Comparison of ENCODE assay signal across 8 cellular contexts in the genomic region with DNA sequence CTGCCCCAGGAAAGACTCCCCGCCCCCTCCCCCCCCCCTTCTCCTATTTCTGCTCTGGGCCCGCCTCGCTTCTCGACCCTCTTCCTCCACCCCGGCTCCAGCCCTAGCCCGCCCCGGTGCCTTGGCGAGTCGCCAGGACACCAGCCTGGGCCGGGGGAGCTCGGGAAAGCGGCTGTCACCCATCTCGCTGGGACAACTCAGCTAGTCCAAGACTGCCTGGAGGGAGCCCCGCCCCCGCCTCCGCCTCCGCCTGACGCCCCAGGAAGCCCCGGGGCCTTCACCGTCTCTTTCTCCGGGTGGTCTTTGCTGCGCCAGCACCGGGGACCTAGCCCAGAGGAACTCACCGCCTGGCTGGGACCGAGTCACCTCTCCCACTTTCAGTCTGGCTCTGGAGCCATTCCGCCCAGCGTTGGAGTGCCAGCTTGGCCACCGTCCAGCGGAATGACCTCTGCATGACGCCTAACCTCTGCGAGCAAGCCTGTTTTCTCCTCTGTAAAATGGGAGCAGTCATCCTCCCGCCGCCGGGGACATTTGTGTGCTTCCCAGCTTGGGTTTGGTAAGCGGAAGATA. TPM values are rescaled to one million over a fixed set of nuclear protein-coding genes. Genes with fewer than 3 reads are reported as not detected.
DNase-seq lines count a peak whose midpoint lies in the region; ATAC-seq and TF ChIP-seq lines count a peak whose summit lies in the region.

No MANE protein-coding gene starts in this region.

- TF ChIP-seq POLR2A in suprapubic skin (IDR thresholded peaks at IDR 0.05), result no peak

- peak overlapping the region; percentile 73 for H3K4me3 Mint-ChIP-seq in central memory CD8-positive, alpha-beta T cell

- H3K9me3 ChIP-seq in SJCRH30 (replicated peaks), result no peaks in the 10 kb centered on the region
- no peaks in the 10 kb centered on the region for H3K9me3 ChIP-seq in liver (ENCODE audit: control insufficient read depth in 4 of 4, low read length in 3 of 4)
- H3K9me3 ChIP-seq in suprapubic skin, result no peaks in the 10 kb centered on the region

- TF ChIP-seq CTCF in liver (IDR thresholded peaks at IDR 0.05; ENCODE audit: low read depth, low read length, missing input control) (no peak), suprapubic skin (IDR thresholded peaks at IDR 0.05) (no peak)

- H3K9ac ChIP-seq in liver (ENCODE audit: low read depth in 1 of 2, low read length in 2 of 2), result peak overlapping the region in 1 of 2 donors; percentile 42

- 7% methylated on average over 35 of the region's 35 CpGs for WGBS in liver
- WGBS in suprapubic skin, result 17% methylated on average over 23 of the region's 35 CpGs

- H3K27me3 ChIP-seq in SJCRH30 (no peaks in the 10 kb centered on the region), liver (ENCODE audit: control insufficient read depth in 4 of 4, insufficient read depth in 4 of 4, low read length in 3 of 4) (no peaks in the 10 kb centered on the region), suprapubic skin (no peaks in the 10 kb centered on the region)

- TF ChIP-seq EP300 in suprapubic skin (IDR thresholded peaks at IDR 0.05), result no peak

- peaks cover 11% of the 10 kb centered on the region for H3K36me3 Mint-ChIP-seq in central memory CD8-positive, alpha-beta T cell (ENCODE audit: insufficient read depth)

- DNase-seq in DMS 273 (lab: John Stamatoyannopoulos, UW; ENCODE audit: unreplicated experiment) (peak; percentile 94), SJCRH30 (peak; percentile 92 to 95), suprapubic skin (ENCODE audit: low spot score in 2 of 2) (peak in 1 of 2 donors; percentile 89), NAMALWA (ENCODE audit: low spot score) (no peak)
- no peak for DNase-seq in central memory CD8-positive, alpha-beta T cell (ENCODE audit: low spot score in 2 of 2)

- H3K4me1 Mint-ChIP-seq in central memory CD8-positive, alpha-beta T cell, result peaks cover 23% of the 10 kb centered on the region

- peak in 1 of 2 donors; percentile 13 for TF ChIP-seq RAD21 in liver (IDR thresholded peaks at IDR 0.05)

- peak overlapping the region; percentile 20 for H3K27ac Mint-ChIP-seq in central memory CD8-positive, alpha-beta T cell (ENCODE audit: low read depth)

- H3K27ac ChIP-seq in SJCRH30 (peak overlapping the region; percentile 66), liver (ENCODE audit: low read depth in 1 of 2, low read length in 2 of 2) (peak overlapping the region; percentile 92 to 98), suprapubic skin (peak overlapping the region; percentile 95)

- H3K36me3 ChIP-seq in SJCRH30, result peaks cover 10% of the 10 kb centered on the region; the same call in 1 of the 2 replicates
- no peaks in the 10 kb centered on the region for H3K36me3 ChIP-seq in liver (ENCODE audit: control insufficient read depth in 4 of 4, insufficient read depth in 3 of 4, low read depth in 1 of 4, low read length in 3 of 4)
- no peaks in the 10 kb centered on the region for H3K36me3 ChIP-seq in suprapubic skin

- H3K27me3 Mint-ChIP-seq in central memory CD8-positive, alpha-beta T cell, result no peaks in the 10 kb centered on the region

- no peaks in the 10 kb centered on the region for H3K9me3 Mint-ChIP-seq in central memory CD8-positive, alpha-beta T cell

- H3K4me1 ChIP-seq in SJCRH30 (peaks cover 44% of the 10 kb centered on the region), liver (ENCODE audit: control insufficient read depth in 4 of 4, insufficient read depth in 4 of 4, low read length in 3 of 4) (peaks cover 12 to 29% (median 28%) of the 10 kb centered on the region in 4 donors), suprapubic skin (peaks cover 49% of the 10 kb centered on the region)

- ATAC-seq in central memory CD8-positive, alpha-beta T cell (replicated peaks; ENCODE audit: extremely low read depth, poor library complexity, severe bottlenecking), result no peak
- ATAC-seq in GM19463 (IDR thresholded peaks at IDR 0.05; ENCODE audit: unreplicated experiment) (no peak), GM21367 (IDR thresholded peaks at IDR 0.05; ENCODE audit: unreplicated experiment) (no peak)

- H3K4me3 ChIP-seq in SJCRH30 (peak overlapping the region; percentile 70), liver (ENCODE audit: low read depth in 1 of 3, low read length in 3 of 3) (peak overlapping the region; percentile 15 to 68 (median 61)), suprapubic skin (peak overlapping the region; percentile 93)

TF ChIP-seq in liver, 16 proteins besides CTCF, POLR2A, EP300 and RAD21:
- no peak for TF ChIP-seq FOXA2 (IDR thresholded peaks at IDR 0.05)
- peak in 1 of 2 donors; percentile 17 for TF ChIP-seq HNF4A (conservative IDR thresholded peaks at IDR 0.05)
- peak; percentile 66 for TF ChIP-seq YY1 (IDR thresholded peaks at IDR 0.05)
- peak; percentile 59 for TF ChIP-seq NR2F2 (IDR thresholded peaks at IDR 0.05)
- peak in 1 of 2 donors; percentile 40 for TF ChIP-seq EGR1 (IDR thresholded peaks at IDR 0.05; ENCODE audit: low read depth in 2 of 2)
- peak; percentile 9 to 55 for TF ChIP-seq RXRA (IDR thresholded peaks at IDR 0.05)

RNA-seq across cellular contexts. Expression of gene ZCCHC24, which starts 1.1 kb away (rescaled TPM):
- total RNA-seq in SJCRH30 (2014; rRNA removed; shearing (Covaris generic)), result 53.1 and 53.7 TPM in 2 replicates
- 10 to 100 TPM in 1 of 2 donors, 1 to 10 TPM in 1; 7.8 to 23.9 TPM for total RNA-seq in liver
- 10 to 100 TPM; 13.2 to 16.4 TPM for polyA plus RNA-seq in liver
- total RNA-seq in suprapubic skin, result 10 to 100 TPM in 2 of 4 donors, 1 to 10 TPM in 2; 8.9 to 17.3 (median 12.8) TPM

Comparison
In these comparisons a context has a peak if more than half of its experiments do, and no peak if none do; other contexts are left out.
1. DNase-seq: peak in DMS 273 (single experiment) and SJCRH30 (2 of 2); none in central memory CD8-positive, alpha-beta T cell (0 of 2) and NAMALWA (single experiment).
2. Peak in every context shown above with its lines, with median percentiles within 50 percentile points of each other: H3K27ac ChIP-seq and H3K4me3 ChIP-seq.